2 cellular contexts compared by ENCODE assay signal in genomic region chr21:44932366-44933181, GRCh38.
TF ChIP-seq lines count a peak whose summit lies in the region.

No MANE protein-coding gene starts in this region.

TF ChIP-seq in endothelial cell of umbilical vein, 7 proteins besides CTCF, POLR2A, EP300 and RAD21:
- no peak for TF ChIP-seq EZH2 (IDR thresholded peaks at IDR 0.05; ENCODE audit: borderline replicate concordance, low read depth, low read length, severe bottlenecking)
- no peak for TF ChIP-seq FOS (IDR thresholded peaks at IDR 0.05; ENCODE audit: borderline replicate concordance, insufficient read depth, low read length)
- TF ChIP-seq POLR2AphosphoS5 (IDR thresholded peaks at IDR 0.05; ENCODE audit: insufficient read depth, low read depth, low read length): no peak

TF ChIP-seq in neural cell, 6 proteins besides CTCF, POLR2A, EP300 and RAD21:
- TF ChIP-seq TAF1 (IDR thresholded peaks at IDR 0.05; ENCODE audit: low read depth) (no peak), POLR2AphosphoS5 (IDR thresholded peaks at IDR 0.05) (no peak), MXI1 (conservative IDR thresholded peaks at IDR 0.05; ENCODE audit: poor library complexity, severe bottlenecking) (no peak), EZH2 (IDR thresholded peaks at IDR 0.05; ENCODE audit: borderline replicate concordance, insufficient read depth, low read length, poor library complexity, severe bottlenecking) (no peak), SMC3 (conservative IDR thresholded peaks at IDR 0.05; ENCODE audit: poor library complexity) (no peak)
- TF ChIP-seq, protein P1, sequence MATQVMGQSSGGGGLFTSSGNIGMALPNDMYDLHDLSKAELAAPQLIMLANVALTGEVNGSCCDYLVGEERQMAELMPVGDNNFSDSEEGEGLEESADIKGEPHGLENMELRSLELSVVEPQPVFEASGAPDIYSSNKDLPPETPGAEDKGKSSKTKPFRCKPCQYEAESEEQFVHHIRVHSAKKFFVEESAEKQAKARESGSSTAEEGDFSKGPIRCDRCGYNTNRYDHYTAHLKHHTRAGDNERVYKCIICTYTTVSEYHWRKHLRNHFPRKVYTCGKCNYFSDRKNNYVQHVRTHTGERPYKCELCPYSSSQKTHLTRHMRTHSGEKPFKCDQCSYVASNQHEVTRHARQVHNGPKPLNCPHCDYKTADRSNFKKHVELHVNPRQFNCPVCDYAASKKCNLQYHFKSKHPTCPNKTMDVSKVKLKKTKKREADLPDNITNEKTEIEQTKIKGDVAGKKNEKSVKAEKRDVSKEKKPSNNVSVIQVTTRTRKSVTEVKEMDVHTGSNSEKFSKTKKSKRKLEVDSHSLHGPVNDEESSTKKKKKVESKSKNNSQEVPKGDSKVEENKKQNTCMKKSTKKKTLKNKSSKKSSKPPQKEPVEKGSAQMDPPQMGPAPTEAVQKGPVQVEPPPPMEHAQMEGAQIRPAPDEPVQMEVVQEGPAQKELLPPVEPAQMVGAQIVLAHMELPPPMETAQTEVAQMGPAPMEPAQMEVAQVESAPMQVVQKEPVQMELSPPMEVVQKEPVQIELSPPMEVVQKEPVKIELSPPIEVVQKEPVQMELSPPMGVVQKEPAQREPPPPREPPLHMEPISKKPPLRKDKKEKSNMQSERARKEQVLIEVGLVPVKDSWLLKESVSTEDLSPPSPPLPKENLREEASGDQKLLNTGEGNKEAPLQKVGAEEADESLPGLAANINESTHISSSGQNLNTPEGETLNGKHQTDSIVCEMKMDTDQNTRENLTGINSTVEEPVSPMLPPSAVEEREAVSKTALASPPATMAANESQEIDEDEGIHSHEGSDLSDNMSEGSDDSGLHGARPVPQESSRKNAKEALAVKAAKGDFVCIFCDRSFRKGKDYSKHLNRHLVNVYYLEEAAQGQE (IDR thresholded peaks at IDR 0.05; ENCODE audit: borderline replicate concordance): no peak
